ENCODE assay signal across 8 cellular contexts in the genomic region with DNA sequence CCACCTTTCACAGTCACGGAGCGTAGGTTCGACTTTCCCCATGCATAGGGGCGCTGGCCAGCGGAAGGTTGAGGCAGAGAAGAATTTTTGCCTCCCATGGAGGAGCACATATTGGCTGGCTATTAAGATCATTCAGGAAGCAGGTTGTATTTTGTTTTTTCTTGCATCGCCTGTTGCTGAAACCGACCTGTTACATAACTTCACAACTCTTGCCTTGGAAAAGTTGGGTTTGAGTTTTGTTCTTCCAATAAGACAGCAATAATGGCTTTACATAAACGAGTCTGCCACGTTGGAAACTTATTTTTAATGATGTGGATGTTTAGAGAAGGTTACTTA.
DNase-seq lines count a peak whose midpoint lies in the region; ATAC-seq and TF ChIP-seq lines count a peak whose summit lies in the region.

No MANE protein-coding gene starts in this region.

- peak overlapping the region; percentile 62 for H3K27ac ChIP-seq in DOHH2 (ENCODE audit: low read depth, low read length)
- H3K27ac ChIP-seq in effector memory CD4-positive, alpha-beta T cell (ENCODE audit: insufficient read depth, low read length, poor library complexity, severe bottlenecking), result peak overlapping the region; percentile 87
- peak overlapping the region; percentile 91 for H3K27ac ChIP-seq in neutrophil

- peak overlapping the region; percentile 95 for H3K4me3 ChIP-seq in DOHH2 (ENCODE audit: low read length)
- peak overlapping the region; percentile 94 for H3K4me3 ChIP-seq in NB4 (ENCODE audit: low read depth, low read length)
- peak overlapping the region; percentile 51 for H3K4me3 ChIP-seq in effector memory CD4-positive, alpha-beta T cell (ENCODE audit: insufficient read depth, low read depth, low read length, poor library complexity, severe bottlenecking)
- H3K4me3 ChIP-seq in neutrophil (ENCODE audit: low read depth in 1 of 2, low read length in 1 of 2), result peak overlapping the region; percentile 81 to 90

- ATAC-seq in GM19463 (IDR thresholded peaks at IDR 0.05; ENCODE audit: unreplicated experiment) (no peak), HG02798 (IDR thresholded peaks at IDR 0.05; ENCODE audit: poor library complexity, unreplicated experiment) (no peak), GM18868 (IDR thresholded peaks at IDR 0.05; ENCODE audit: unreplicated experiment) (no peak)

- H4K20me1 ChIP-seq in DOHH2 (ENCODE audit: control insufficient read depth, insufficient read depth, low read depth, low read length), result peaks cover 47% of the 10 kb centered on the region

- peak overlapping the region; percentile 92 for H3K4me2 ChIP-seq in DOHH2 (ENCODE audit: low read length)

- DNase-seq in NB4 (ENCODE audit: low read depth), result peak; percentile 28
- DNase-seq in effector memory CD4-positive, alpha-beta T cell, result no peak
- no peak for DNase-seq in SW480 (ENCODE audit: low spot score)

- no peaks in the 10 kb centered on the region for H3K9me2 ChIP-seq in DOHH2 (replicated peaks; ENCODE audit: control insufficient read depth, low read length)

- no peaks in the 10 kb centered on the region for H3K9me3 ChIP-seq in DOHH2 (ENCODE audit: control insufficient read depth, insufficient read depth, low read length)
- H3K9me3 ChIP-seq in effector memory CD4-positive, alpha-beta T cell (ENCODE audit: control insufficient read depth, low read length), result no peaks in the 10 kb centered on the region
- H3K9me3 ChIP-seq in neutrophil, result no peaks in the 10 kb centered on the region

- H3K4me1 ChIP-seq in DOHH2 (ENCODE audit: control insufficient read depth, low read length), result peaks cover 44% of the 10 kb centered on the region
- H3K4me1 ChIP-seq in effector memory CD4-positive, alpha-beta T cell (ENCODE audit: control insufficient read depth, insufficient read depth, low read length, poor library complexity, severe bottlenecking), result peaks cover 40% of the 10 kb centered on the region
- H3K4me1 ChIP-seq in neutrophil (ENCODE audit: control insufficient read depth in 1 of 2, insufficient read depth in 1 of 2, low read depth in 1 of 2, low read length in 1 of 2), result peaks cover 41 to 43% of the 10 kb centered on the region in 2 experiments

- peaks cover 57% of the 10 kb centered on the region for H3K36me3 ChIP-seq in DOHH2 (ENCODE audit: control insufficient read depth, low read length)
- peaks cover 11% of the 10 kb centered on the region for H3K36me3 ChIP-seq in effector memory CD4-positive, alpha-beta T cell (ENCODE audit: control insufficient read depth, insufficient read depth, low read length)
- peaks cover 22% of the 10 kb centered on the region for H3K36me3 ChIP-seq in neutrophil

- no peaks in the 10 kb centered on the region for H3F3A ChIP-seq in DOHH2 (ENCODE audit: control insufficient read depth, insufficient read depth)

- H3K79me2 ChIP-seq in DOHH2 (ENCODE audit: control insufficient read depth, low read length), result peaks cover 67% of the 10 kb centered on the region

- TF ChIP-seq CTCF in DOHH2 (IDR thresholded peaks at IDR 0.05; ENCODE audit: low read depth, low read length, poor library complexity, severe bottlenecking), result no peak
- TF ChIP-seq CTCF in NB4 (IDR thresholded peaks at IDR 0.05; ENCODE audit: low read depth, low read length), result no peak
- TF ChIP-seq CTCF in neutrophil (IDR thresholded peaks at IDR 0.05), result no peak

- no peak for TF ChIP-seq POLR2A in NB4 (IDR thresholded peaks at IDR 0.05; ENCODE audit: extremely low read depth, insufficient read length)

- H3K27me3 ChIP-seq in DOHH2 (ENCODE audit: control insufficient read depth, low read length) (no peaks in the 10 kb centered on the region), neutrophil (peaks cover 24% of the 10 kb centered on the region)
- H3K27me3 ChIP-seq in effector memory CD4-positive, alpha-beta T cell (replicated peaks; ENCODE audit: control insufficient read depth, insufficient read depth, low read length, poor library complexity, severe bottlenecking), result no peaks in the 10 kb centered on the region
